In the genomic region with DNA sequence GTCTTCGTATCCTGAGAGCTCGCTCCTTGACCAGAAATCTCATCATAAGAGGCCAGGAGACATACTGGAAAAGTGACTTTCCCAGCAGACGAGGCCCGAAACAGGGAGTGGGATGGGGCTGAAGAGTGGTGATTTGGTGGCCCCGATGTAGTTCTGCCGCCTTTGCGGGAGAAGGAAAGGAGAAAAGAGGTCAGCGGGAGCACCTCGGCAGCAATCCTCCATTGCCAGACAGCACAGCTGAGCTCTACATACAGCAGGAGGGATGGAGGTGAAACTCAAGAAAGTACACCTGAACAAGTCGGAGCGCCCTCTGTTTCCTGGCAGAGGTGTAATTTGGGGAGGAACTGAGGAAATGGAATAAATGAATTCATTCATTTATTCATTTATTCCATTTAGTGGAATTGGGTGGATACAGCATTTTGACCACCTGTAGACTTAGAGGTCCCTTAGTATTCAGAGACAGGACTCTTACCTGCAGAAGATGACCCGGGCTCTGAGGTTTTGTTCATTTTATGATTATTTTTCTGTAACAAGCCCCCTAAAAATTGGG, we compare ENCODE assay signal across 1 cellular context.
TF ChIP-seq lines count a peak whose summit lies in the region.

No MANE protein-coding gene starts in this region.

TF ChIP-seq in endothelial cell of umbilical vein, 7 proteins besides CTCF, POLR2A, EP300 and RAD21:
- TF ChIP-seq POLR2AphosphoS5 (IDR thresholded peaks at IDR 0.05; ENCODE audit: insufficient read depth, low read depth, low read length): no peak
- no peak for TF ChIP-seq GATA2 (IDR thresholded peaks at IDR 0.05; ENCODE audit: insufficient read depth, insufficient read length, low read depth, low read length)
- no peak for TF ChIP-seq MAX (IDR thresholded peaks at IDR 0.05; ENCODE audit: insufficient read depth, insufficient read length)
- TF ChIP-seq EZH2 (IDR thresholded peaks at IDR 0.05; ENCODE audit: borderline replicate concordance, low read depth, low read length, severe bottlenecking): no peak
- TF ChIP-seq JUN (IDR thresholded peaks at IDR 0.05; ENCODE audit: borderline replicate concordance, insufficient read depth, insufficient read length, low read depth): no peak
- TF ChIP-seq MYC (IDR thresholded peaks at IDR 0.05; ENCODE audit: low read depth, low read length): no peak
- no peak for TF ChIP-seq FOS (IDR thresholded peaks at IDR 0.05; ENCODE audit: borderline replicate concordance, insufficient read depth, low read length)
